13 cellular contexts compared by ENCODE assay signal in the genomic region with DNA sequence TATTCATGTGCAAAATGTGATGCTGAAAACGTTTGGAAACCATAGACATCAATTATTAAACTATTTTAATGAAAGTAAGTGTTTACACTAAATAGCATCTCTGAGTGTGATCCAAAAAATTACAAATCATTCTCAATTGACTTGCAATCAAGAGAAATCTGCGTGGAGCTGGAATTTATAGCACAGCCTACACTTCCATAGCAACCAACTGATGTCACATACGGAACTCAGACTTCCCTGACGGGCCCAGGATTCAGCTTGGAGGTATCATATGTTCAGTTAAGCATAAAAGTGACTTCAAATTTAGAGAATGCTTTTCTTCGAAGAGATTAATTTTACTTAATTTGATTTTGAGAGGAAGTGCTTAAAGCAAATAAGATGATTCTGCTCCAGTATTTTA.
A peak's percentile ranks its signal among the peaks of the same experiment; 100 is the strongest.
DNase-seq lines count a peak whose midpoint lies in the region; ATAC-seq and TF ChIP-seq lines count a peak whose summit lies in the region.
"Had no signal": no experiment of that assay in that cellular context is flagged by ENCODE, and none has a peak within 500 bp of the region (broad histone marks: within the 10 kb centered on the region; RNA-seq: fewer than 3 reads in every experiment).

No MANE protein-coding gene starts in this region.

- no peak overlapping the region for H3K4me3 ChIP-seq in HAP-1
- no peak overlapping the region for H3K4me3 ChIP-seq in psoas muscle
- H3K4me3 ChIP-seq: BLaER1 treated with 17β-estradiol and CSF1 and Interleukin-3, amounts not matched to agents 10 nM and 100 nM; GM23248 had no signal

- no peaks in the 10 kb centered on the region for H3K27me3 Mint-ChIP-seq in brain
- H3K27me3 Mint-ChIP-seq in stimulated activated memory B cell treated with anti-CD40 and anti-IgM and Interleukin-4, amounts not matched to agents 10 μg/mL and 1 μg/mL and 100 μg/mL, for 72 hours = no peaks in the 10 kb centered on the region
- H3K27me3 Mint-ChIP-seq in endothelial cell (ENCODE audit: unreplicated experiment) = peaks cover 4% of the 10 kb centered on the region

- H3K27me3 ChIP-seq in HAP-1 (ENCODE audit: low read depth) (no peaks in the 10 kb centered on the region), psoas muscle (ENCODE audit: insufficient read depth in 3 of 3, low read length in 2 of 3) (no peaks in the 10 kb centered on the region)

- intact Hi-C loops in head of caudate nucleus (cut with DNase I) (no loop called here), psoas muscle (cut with DNase I) (loop anchor here in 1 of 2 donors (10.0 kb wide), 1 partner anchor 57 kb away; no protein-coding TSS in a partner anchor)

- no peaks in the 10 kb centered on the region for H3K36me3 Mint-ChIP-seq in brain
- H3K36me3 Mint-ChIP-seq in stimulated activated memory B cell treated with anti-CD40 and anti-IgM and Interleukin-4, amounts not matched to agents 10 μg/mL and 1 μg/mL and 100 μg/mL, for 72 hours = peaks cover 8% of the 10 kb centered on the region
- H3K36me3 Mint-ChIP-seq in endothelial cell (ENCODE audit: low read depth, unreplicated experiment) = no peaks in the 10 kb centered on the region
- H3K36me3 Mint-ChIP-seq: CD4-positive, CD25-positive, alpha-beta regulatory T cell had no signal

- H3K4me3 Mint-ChIP-seq in brain (peak overlapping the region in 1 of 5 experiments; percentile 36), endothelial cell (ENCODE audit: unreplicated experiment) (no peak overlapping the region)
- no peak overlapping the region for H3K4me3 Mint-ChIP-seq in stimulated activated memory B cell treated with anti-CD40 and anti-IgM and Interleukin-4, amounts not matched to agents 10 μg/mL and 1 μg/mL and 100 μg/mL, for 72 hours
- H3K4me3 Mint-ChIP-seq: CD4-positive, CD25-positive, alpha-beta regulatory T cell had no signal

- H3K27ac Mint-ChIP-seq in brain (peak overlapping the region in 3 of 5 experiments; percentile 61 to 88 (median 83)), endothelial cell (ENCODE audit: unreplicated experiment) (no peak overlapping the region)
- peak overlapping the region; percentile 68 for H3K27ac Mint-ChIP-seq in stimulated activated memory B cell treated with anti-CD40 and anti-IgM and Interleukin-4, amounts not matched to agents 10 μg/mL and 1 μg/mL and 100 μg/mL, for 72 hours
- H3K27ac Mint-ChIP-seq: CD4-positive, CD25-positive, alpha-beta regulatory T cell had no signal

- DNase-seq in HAP-1 (ENCODE audit: low spot score in 2 of 2) (peak; percentile 40 to 66), head of caudate nucleus (peak in 23 of 42 donors; percentile 35 to 85 (median 62)), psoas muscle (no peak), dedifferentiated amniotic fluid mesenchymal stem cell (ENCODE audit: extremely low spot score) (no peak), endothelial cell (ENCODE audit: low spot score) (no peak)
- no peak for DNase-seq in stimulated activated CD4-positive, alpha-beta T cell treated with anti-CD3 and anti-CD28 coated beads, Interleukin-2, amount 100 ng/mL, for 48 hours
- DNase-seq: CD4-positive, CD25-positive, alpha-beta regulatory T cell; DMS53; GF-D8; GM23248 had no signal

- no peak for ATAC-seq in stimulated activated memory B cell treated with anti-CD40 and anti-IgM and Interleukin-4, amounts not matched to agents 10 μg/mL and 1 μg/mL and 100 μg/mL, for 72 hours
- no peak for ATAC-seq in psoas muscle

- in situ Hi-C loops in HAP-1 (cut with MboI; ENCODE audit: low sequenced_read_pairs) = no loop called here

- no peak overlapping the region for H3K27ac ChIP-seq in psoas muscle
- H3K27ac ChIP-seq: BLaER1 treated with 17β-estradiol and CSF1 and Interleukin-3, amounts not matched to agents 10 nM and 100 nM; GM23248 had no signal

- H3K36me3 ChIP-seq in HAP-1 (replicated peaks) (no peaks in the 10 kb centered on the region), psoas muscle (ENCODE audit: insufficient read depth in 1 of 2, low read depth in 1 of 2) (no peaks in the 10 kb centered on the region)

- TF ChIP-seq CTCF in brain (conservative IDR thresholded peaks at IDR 0.05) (no peak), psoas muscle (IDR thresholded peaks at IDR 0.05) (no peak), endothelial cell (IDR thresholded peaks at IDR 0.05; ENCODE audit: unreplicated experiment) (no peak)

- no peaks in the 10 kb centered on the region for H3K9me3 ChIP-seq in HAP-1
- H3K9me3 ChIP-seq in psoas muscle = no peaks in the 10 kb centered on the region

- H3K4me1 Mint-ChIP-seq in brain = peaks cover 80% of the 10 kb centered on the region
- H3K4me1 Mint-ChIP-seq in stimulated activated memory B cell treated with anti-CD40 and anti-IgM and Interleukin-4, amounts not matched to agents 10 μg/mL and 1 μg/mL and 100 μg/mL, for 72 hours = peaks cover 71% of the 10 kb centered on the region
- H3K4me1 Mint-ChIP-seq in endothelial cell (ENCODE audit: unreplicated experiment) = peaks cover 40% of the 10 kb centered on the region
- H3K4me1 Mint-ChIP-seq: CD4-positive, CD25-positive, alpha-beta regulatory T cell had no signal

- H3K9me3 Mint-ChIP-seq in brain = peaks cover 0 to 2% (median 0%) of the 10 kb centered on the region in 5 experiments
- H3K9me3 Mint-ChIP-seq in stimulated activated memory B cell treated with anti-CD40 and anti-IgM and Interleukin-4, amounts not matched to agents 10 μg/mL and 1 μg/mL and 100 μg/mL, for 72 hours = no peaks in the 10 kb centered on the region
- H3K9me3 Mint-ChIP-seq in endothelial cell (ENCODE audit: unreplicated experiment) = no peaks in the 10 kb centered on the region

- 82 to 87% (median 84%) methylated on average over 5 of the region's 5 CpGs for WGBS in psoas muscle, 3 donors

- H3K4me1 ChIP-seq in HAP-1 = peaks cover 53% of the 10 kb centered on the region
- H3K4me1 ChIP-seq in psoas muscle = no peaks in the 10 kb centered on the region

Comparison
In these comparisons a context has a peak if more than half of its experiments do, and no peak if none do; other contexts are left out.
1. DNase-seq: peak in HAP-1 (2 of 2) and head of caudate nucleus (23 of 42); none in psoas muscle (0 of 2), dedifferentiated amniotic fluid mesenchymal stem cell (single experiment), endothelial cell (single experiment) and stimulated activated CD4-positive, alpha-beta T cell treated with anti-CD3 and anti-CD28 coated beads, Interleukin-2, amount 100 ng/mL, for 48 hours (0 of 2).